In genomic region chr20:2101935-2102584, GRCh38 we compare ENCODE assay signal across 8 cellular contexts. TPM values are rescaled to one million over a fixed set of nuclear protein-coding genes. Genes with fewer than 3 reads are reported as not detected.
DNase-seq lines count a peak whose midpoint lies in the region; ATAC-seq and TF ChIP-seq lines count a peak whose summit lies in the region.

No MANE protein-coding gene starts in this region.

- peak overlapping the region; percentile 73 for H3K4me3 ChIP-seq in WERI-Rb-1 (ENCODE audit: low read depth, low read length)
- H3K4me3 ChIP-seq in breast epithelium = peak overlapping the region; percentile 68 to 95 (median 92)
- peak overlapping the region; percentile 77 for H3K4me3 ChIP-seq in iPS-20b (ENCODE audit: low read length)
- peak overlapping the region; percentile 59 to 97 (median 80) for H3K4me3 ChIP-seq in skin epidermis

- H3K27me3 ChIP-seq in WERI-Rb-1 (ENCODE audit: insufficient read depth, low read depth, severe bottlenecking) (no peaks in the 10 kb centered on the region), breast epithelium (no peaks in the 10 kb centered on the region), iPS-20b (ENCODE audit: insufficient read depth, low read length) (no peaks in the 10 kb centered on the region)

- H3K4me1 ChIP-seq in breast epithelium (peaks cover 0 to 14% of the 10 kb centered on the region in 2 donors), iPS-20b (ENCODE audit: insufficient read depth, low read length) (peaks cover 31% of the 10 kb centered on the region; the same call in 1 of the 2 replicates)

- peak; percentile 82 for ATAC-seq in HG03159 (IDR thresholded peaks at IDR 0.05; ENCODE audit: unreplicated experiment)

- intact Hi-C loops in breast epithelium (cut with DNase I; ENCODE audit: low total_unique reads) = no loop called here

- H3K9me3 ChIP-seq in WERI-Rb-1 (ENCODE audit: severe bottlenecking) = no peaks in the 10 kb centered on the region
- no peaks in the 10 kb centered on the region for H3K9me3 ChIP-seq in breast epithelium
- H3K9me3 ChIP-seq in iPS-20b (ENCODE audit: insufficient read depth, low read depth, low read length) = no peaks in the 10 kb centered on the region

- H3K27ac ChIP-seq in WERI-Rb-1 (peak overlapping the region; percentile 100), breast epithelium (peak overlapping the region; percentile 99 to 100), iPS-20b (ENCODE audit: low read length) (peak overlapping the region; percentile 99), skin epidermis (peak overlapping the region; percentile 96 to 100 (median 100))

- peak; percentile 94 for DNase-seq in AG08396 (ENCODE audit: low spot score)
- peak; percentile 93 for DNase-seq in NCI-H2196 treated with DMSO at 0.1 percent for 48 hours (lab: John Stamatoyannopoulos, UW; ENCODE audit: unreplicated experiment)
- peak; percentile 94 for DNase-seq in WERI-Rb-1
- DNase-seq in breast epithelium (ENCODE audit: low spot score in 2 of 2) = peak; percentile 84 to 89

- H3K36me3 ChIP-seq in WERI-Rb-1 (peaks cover 40% of the 10 kb centered on the region), breast epithelium (no peaks in the 10 kb centered on the region), iPS-20b (ENCODE audit: insufficient read depth, low read depth, low read length) (peaks cover 27% of the 10 kb centered on the region)

- TF ChIP-seq POLR2A in GM18951 (IDR thresholded peaks at IDR 0.05; ENCODE audit: extremely low read depth, insufficient read depth, insufficient read length) (peak; percentile 83), breast epithelium (IDR thresholded peaks at IDR 0.05) (no peak)

- H3K9ac ChIP-seq in iPS-20b (ENCODE audit: low read depth, low read length) = peak overlapping the region; percentile 99

- in situ Hi-C loops in GM18951 (cut with MboI; ENCODE audit: low sequenced_read_pairs, unreplicated experiment) = no loop called here

- TF ChIP-seq CTCF in WERI-Rb-1 (IDR thresholded peaks at IDR 0.05; ENCODE audit: low read depth, low read length) (no peak), breast epithelium (IDR thresholded peaks at IDR 0.05) (peak in 2 of 3 donors; percentile 46 to 48)

RNA-seq across cellular contexts. Expression of gene STK35, which starts 0.4 kb away (rescaled TPM):
- total RNA-seq in breast epithelium = 10 to 100 TPM; 15.2 to 26.3 (median 16.7) TPM

Comparison
In these comparisons a context has a peak if more than half of its experiments do, and no peak if none do; other contexts are left out.
1. Peak in every context shown above with its lines: DNase-seq, ATAC-seq, H3K4me3 ChIP-seq and H3K27ac ChIP-seq.